ENCODE assay signal across 13 cellular contexts in the genomic region with DNA sequence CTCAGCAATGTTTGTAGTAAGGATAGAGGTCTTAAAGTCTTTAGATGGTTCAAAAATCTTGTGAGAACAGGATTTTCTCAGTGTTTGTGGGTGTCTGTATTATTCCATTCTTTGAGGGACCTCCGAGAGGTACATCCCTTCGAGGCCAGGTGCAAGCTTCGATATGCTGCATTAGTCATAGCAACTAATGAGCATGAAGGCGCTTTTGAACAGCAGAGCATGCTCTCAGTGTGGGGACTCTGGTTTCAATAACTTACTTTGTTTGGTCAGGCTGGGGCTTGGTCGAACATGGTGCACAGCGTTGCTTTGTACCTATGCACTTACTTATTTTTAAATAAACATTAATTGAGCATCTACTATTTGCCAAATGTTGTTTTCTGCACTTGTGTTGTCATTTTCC.
"Had no signal": no experiment of that assay in that cellular context is flagged by ENCODE, and none has a peak within 500 bp of the region (broad histone marks: within the 10 kb centered on the region; RNA-seq: fewer than 3 reads in every experiment).

No MANE protein-coding gene starts in this region.

- H3K9me3 ChIP-seq: heart right ventricle, psoas muscle, uterus had no signal

- H3K36me3 ChIP-seq: heart right ventricle, uterus had no signal

- H3K27me3 ChIP-seq: uterus had no signal

- H3K27ac ChIP-seq: heart right ventricle, psoas muscle, uterus had no signal

- H3K4me3 Mint-ChIP-seq: naive thymus-derived CD4-positive, alpha-beta T cell; nephron progenitor cell had no signal

- H3K27ac Mint-ChIP-seq: naive thymus-derived CD4-positive, alpha-beta T cell; nephron progenitor cell had no signal

- H3K4me1 ChIP-seq: psoas muscle, uterus had no signal

- ATAC-seq: esophagus mucosa; heart right ventricle; naive thymus-derived CD4-positive, alpha-beta T cell; psoas muscle; sciatic nerve had no signal

- DNase-seq: effector memory CD4-positive, alpha-beta T cell; heart right ventricle; hypothalamus; kidney glomerular epithelial cell; naive thymus-derived CD4-positive, alpha-beta T cell; nephron progenitor cell; psoas muscle; retina; stimulated activated naive CD4-positive, alpha-beta T cell treated with Interleukin-2 at 50 U/mL for 16 hours; uterus had no signal

- H3K4me3 ChIP-seq: heart right ventricle, psoas muscle, skin epidermis, uterus had no signal
